ENCODE assay signal across 8 cellular contexts in genomic region chr2:119487434-119488244, GRCh38. TPM values are rescaled to one million over a fixed set of nuclear protein-coding genes. Genes with fewer than 3 reads are reported as not detected.
DNase-seq lines count a peak whose midpoint lies in the region; ATAC-seq and TF ChIP-seq lines count a peak whose summit lies in the region.
"Had no signal": no experiment of that assay in that cellular context is flagged by ENCODE, and none has a peak within 500 bp of the region (broad histone marks: within the 10 kb centered on the region; RNA-seq: fewer than 3 reads in every experiment).

No MANE protein-coding gene starts in this region.

- no peak overlapping the region for H3K4me3 Mint-ChIP-seq in type B pancreatic cell

- H3K4me3 ChIP-seq in right atrium auricular region, result no peak overlapping the region
- no peak overlapping the region for H3K4me3 ChIP-seq in MG63

- peaks cover 0 to 90% of the 10 kb centered on the region in 2 donors for H3K4me1 ChIP-seq in right atrium auricular region

- H3K27me3 ChIP-seq in right atrium auricular region (no peaks in the 10 kb centered on the region), MG63 (no peaks in the 10 kb centered on the region)

- DNase-seq in right atrium auricular region (ENCODE audit: low spot score) (peak; percentile 57), type B pancreatic cell (ENCODE audit: extremely low spot score, unreplicated experiment) (peak; percentile 58), NCI-H2081 treated with DMSO at 0.1 percent for 48 hours (lab: John Stamatoyannopoulos, UW) (no peak), MG63 (no peak)
- DNase-seq in activated effector memory CD4-positive, alpha-beta T cell treated with Interleukin-2 at 50 U/mL for 16 hours, result no peak

- H3K27ac ChIP-seq in right atrium auricular region, result peak overlapping the region; percentile 79 to 94

- peaks cover 75% of the 10 kb centered on the region for H3K4me1 Mint-ChIP-seq in type B pancreatic cell (ENCODE audit: unreplicated experiment)

- no peaks in the 10 kb centered on the region for H3K36me3 ChIP-seq in right atrium auricular region
- no peaks in the 10 kb centered on the region for H3K36me3 ChIP-seq in MG63

- peak overlapping the region; percentile 83 for H3K27ac Mint-ChIP-seq in type B pancreatic cell

- TF ChIP-seq CTCF in right atrium auricular region (IDR thresholded peaks at IDR 0.05) (no peak), type B pancreatic cell (conservative IDR thresholded peaks at IDR 0.05) (no peak)

- no peaks in the 10 kb centered on the region for H3K9me3 ChIP-seq in right atrium auricular region
- no peaks in the 10 kb centered on the region for H3K9me3 ChIP-seq in MG63

- H3K9me3 Mint-ChIP-seq in type B pancreatic cell, result no peaks in the 10 kb centered on the region

- peaks cover 9% of the 10 kb centered on the region for H3K27me3 Mint-ChIP-seq in type B pancreatic cell

- H3K36me3 Mint-ChIP-seq in type B pancreatic cell, result no peaks in the 10 kb centered on the region

- ATAC-seq in GM19395 (IDR thresholded peaks at IDR 0.05; ENCODE audit: unreplicated experiment) (peak; percentile 87), HG03064 (IDR thresholded peaks at IDR 0.05; ENCODE audit: low read depth, unreplicated experiment) (peak; percentile 68)

RNA-seq across cellular contexts. Expression of gene SCTR, which starts 36.6 kb away (rescaled TPM):
- total RNA-seq in right atrium auricular region, result not detected
- total RNA-seq in type B pancreatic cell (ENCODE audit: low replicate concordance), result 1.9 and 2.4 TPM in 2 replicates
- not detected in 2 replicates for total RNA-seq in MG63 (2014; rRNA removed; shearing (Covaris generic); ENCODE audit: low replicate concordance)
- total RNA-seq: IMR-90 had no signal

RNA-seq across cellular contexts. Expression of gene TMEM37, which starts 56.0 kb away (rescaled TPM):
- total RNA-seq in right atrium auricular region, result 1 to 10 TPM; 3.3 to 5.4 TPM
- 11.8 and 16.4 TPM in 2 replicates for total RNA-seq in type B pancreatic cell (ENCODE audit: low replicate concordance)
- 0.56 TPM in 1 of 2 replicates, not detected in the other for total RNA-seq in MG63 (2014; rRNA removed; shearing (Covaris generic); ENCODE audit: low replicate concordance)

RNA-seq across cellular contexts. Expression of gene CFAP221, which starts 56.6 kb away (rescaled TPM):
- total RNA-seq in right atrium auricular region, result 1 to 10 TPM in 1 of 2 donors, under 1 TPM in 1; 0.44 to 1.1 TPM
- total RNA-seq in type B pancreatic cell (ENCODE audit: low replicate concordance), result 1.6 and 4.8 TPM in 2 replicates
- not detected in 2 replicates for total RNA-seq in MG63 (2014; rRNA removed; shearing (Covaris generic); ENCODE audit: low replicate concordance)
- total RNA-seq: IMR-90 had no signal

Comparison
In these comparisons a context has a peak if more than half of its experiments do, and no peak if none do; other contexts are left out.
1. DNase-seq: peak in right atrium auricular region (single experiment) and type B pancreatic cell (single experiment); none in activated effector memory CD4-positive, alpha-beta T cell treated with Interleukin-2 at 50 U/mL for 16 hours (single experiment), NCI-H2081 treated with DMSO at 0.1 percent for 48 hours (single experiment) and MG63 (single experiment).